ENCODE assay signal across 9 cellular contexts in the genomic region with DNA sequence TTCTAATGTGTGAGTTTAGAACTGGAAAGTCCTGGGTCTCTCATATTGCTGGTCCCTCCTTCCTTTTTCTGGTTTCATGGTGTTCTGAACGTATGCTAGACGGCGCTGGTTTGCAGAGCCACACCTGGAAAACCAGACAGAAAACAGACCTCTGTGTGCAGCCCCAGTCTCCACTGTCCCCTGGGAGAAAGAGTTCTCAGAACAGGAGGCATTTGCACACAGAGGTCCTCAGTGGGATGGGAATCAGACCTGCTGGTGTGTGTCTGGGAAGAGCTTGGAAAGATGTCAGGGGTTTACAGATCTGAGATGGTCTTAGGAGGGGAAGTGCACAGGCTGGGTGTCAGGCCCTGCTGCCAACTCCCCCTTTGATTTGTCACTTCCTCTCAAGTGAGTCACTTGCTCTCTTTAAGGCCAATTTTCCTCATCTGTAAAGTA. TPM values are rescaled to one million over a fixed set of nuclear protein-coding genes. Genes with fewer than 3 reads are reported as not detected.
DNase-seq lines count a peak whose midpoint lies in the region; ATAC-seq and TF ChIP-seq lines count a peak whose summit lies in the region.
"Had no signal": no experiment of that assay in that cellular context is flagged by ENCODE, and none has a peak within 500 bp of the region (broad histone marks: within the 10 kb centered on the region; RNA-seq: fewer than 3 reads in every experiment).

No MANE protein-coding gene starts in this region.

- TF ChIP-seq CTCF in IMR-90 (conservative IDR thresholded peaks at IDR 0.05; ENCODE audit: low read depth, low read length) (no peak), lung (IDR thresholded peaks at IDR 0.05; ENCODE audit: control extremely low read depth, extremely low read depth) (no peak)

- no peak for TF ChIP-seq POLR2A in IMR-90 (IDR thresholded peaks at IDR 0.05; ENCODE audit: low read depth, low read length)

- no peak overlapping the region for H3K18ac ChIP-seq in IMR-90 (ENCODE audit: low read depth, low read length)

- POLR2A ChIA-PET in IMR-90 (lab: Charles Lee; ENCODE audit: unreplicated experiment): no interaction called here
- POLR2A ChIA-PET in activated CD8-positive, alpha-beta T cell treated with anti-CD3 and anti-CD28 coated beads, Interleukin-2, amount 10 ng/mL, durations not matched to agents 7 days and 5 days (lab: Charles Lee): interaction anchor here (0.9 to 1.0 kb wide), 2 partner anchors 15 kb away, joined by 3 to 4 read pairs; a partner anchor contains a TSS

- H3K27me3 Mint-ChIP-seq in activated CD8-positive, alpha-beta T cell treated with anti-CD3 and anti-CD28 coated beads, Interleukin-2, amount 10 ng/mL, durations not matched to agents 7 days and 5 days (ENCODE audit: low read depth): peaks cover 2% of the 10 kb centered on the region

- peaks cover 25% of the 10 kb centered on the region for H3K4me1 Mint-ChIP-seq in activated CD8-positive, alpha-beta T cell treated with anti-CD3 and anti-CD28 coated beads, Interleukin-2, amount 10 ng/mL, durations not matched to agents 7 days and 5 days (ENCODE audit: low read depth)

- H3K56ac ChIP-seq in IMR-90 (ENCODE audit: extremely low read depth, insufficient read depth, low read length): no peak overlapping the region

- no peak overlapping the region for H3K4me3 ChIP-seq in IMR-90 (ENCODE audit: insufficient read depth, low read depth, low read length)
- H3K4me3 ChIP-seq in lung: no peak overlapping the region

- H2BK20ac ChIP-seq in IMR-90 (ENCODE audit: low read depth, low read length): no peak overlapping the region

- peaks cover 13% of the 10 kb centered on the region for H3K36me3 Mint-ChIP-seq in activated CD8-positive, alpha-beta T cell treated with anti-CD3 and anti-CD28 coated beads, Interleukin-2, amount 10 ng/mL, durations not matched to agents 7 days and 5 days (ENCODE audit: low read depth)

- no peak overlapping the region for H3K9ac ChIP-seq in IMR-90 (ENCODE audit: low read depth, low read length)

- no peak overlapping the region for H3K4ac ChIP-seq in IMR-90 (ENCODE audit: low read depth, low read length)

- DNase-seq in EH (ENCODE audit: low read depth): peak; percentile 55
- peak; percentile 52 for DNase-seq in IMR-90
- DNase-seq in activated CD8-positive, alpha-beta T cell treated with anti-CD3 and anti-CD28 coated beads, Interleukin-2, amount 10 ng/mL, durations not matched to agents 7 days and 5 days: no peak
- no peak for DNase-seq in lung (ENCODE audit: low spot score)
- DNase-seq in substantia nigra (lab: John Stamatoyannopoulos, UW): no peak
- DNase-seq in NCI-H2171 (lab: John Stamatoyannopoulos, UW): no peak
- DNase-seq: left colon had no signal

- no peaks in the 10 kb centered on the region for H4K20me1 ChIP-seq in IMR-90 (ENCODE audit: insufficient read depth, low read length)

- dilution Hi-C loops in IMR-90 (cut with HindIII; ENCODE audit: low sequenced_read_pairs, unreplicated experiment): no loop called here

- H2BK120ac ChIP-seq in IMR-90 (ENCODE audit: low read depth, low read length): 0 out of 2 replicates have a peak overlapping the region, but pooled peaks have one; percentile 19

- peak; percentile 17; the same call in 1 of the 2 replicates for ATAC-seq in IMR-90 (ENCODE audit: low read depth)
- peak; percentile 42 for ATAC-seq in activated CD8-positive, alpha-beta T cell treated with anti-CD3 and anti-CD28 coated beads, Interleukin-2, amount 10 ng/mL, durations not matched to agents 7 days and 5 days
- peak; percentile 34 for ATAC-seq in lung (ENCODE audit: insufficient read depth, low FRiP score)
- no peak for ATAC-seq in GM21737 (IDR thresholded peaks at IDR 0.05; ENCODE audit: unreplicated experiment)
- ATAC-seq in HG03135 (IDR thresholded peaks at IDR 0.05; ENCODE audit: unreplicated experiment): no peak
- ATAC-seq: left colon had no signal

- H3K79me1 ChIP-seq in IMR-90 (ENCODE audit: low read depth in 1 of 2, low read length in 2 of 2): no peaks in the 10 kb centered on the region

- CTCF ChIA-PET in IMR-90 (lab: Yijun Ruan, JAX): no interaction called here
- CTCF ChIA-PET in activated CD8-positive, alpha-beta T cell treated with anti-CD3 and anti-CD28 coated beads, Interleukin-2, amount 10 ng/mL, durations not matched to agents 7 days and 5 days (lab: Charles Lee): interaction anchor here (1.7 kb wide), 1 partner anchor 12 kb away, joined by 3 read pairs; no protein-coding TSS in a partner anchor

- WGBS in IMR-90 (ENCODE audit: extremely low coverage in 2 of 2, insufficient read length in 1 of 2), 2 experiments: no CpG with 5 or more reads among the region's 3 CpGs
- 34 to 77% methylated on average over 3 of the region's 3 CpGs for WGBS in lung, 2 donors

- peak overlapping the region; percentile 71 for H2AFZ ChIP-seq in IMR-90 (replicated peaks; ENCODE audit: low read length, poor library complexity)

- H4K91ac ChIP-seq in IMR-90 (ENCODE audit: insufficient read depth, low read depth, low read length): no peak overlapping the region

- no peak overlapping the region for H2BK15ac ChIP-seq in IMR-90 (ENCODE audit: low read depth, low read length)

- peaks cover 5% of the 10 kb centered on the region for H3K9me3 Mint-ChIP-seq in activated CD8-positive, alpha-beta T cell treated with anti-CD3 and anti-CD28 coated beads, Interleukin-2, amount 10 ng/mL, durations not matched to agents 7 days and 5 days (ENCODE audit: insufficient read depth)

- no peak overlapping the region for H3K23ac ChIP-seq in IMR-90 (ENCODE audit: low read depth, low read length)

- no peaks in the 10 kb centered on the region; the same call in 1 of the 2 replicates for H3K27me3 ChIP-seq in IMR-90 (ENCODE audit: control insufficient read depth, insufficient read depth, low read length)
- H3K27me3 ChIP-seq in lung (ENCODE audit: control insufficient read depth, insufficient read depth): no peaks in the 10 kb centered on the region

- no peak overlapping the region for H3K27ac ChIP-seq in IMR-90 (ENCODE audit: insufficient read depth, low read length)
- H3K27ac ChIP-seq in lung (ENCODE audit: low read depth in 1 of 2, low read length in 1 of 2): no peak overlapping the region
- H3K27ac ChIP-seq in substantia nigra (ENCODE audit: low read depth, low read length, poor library complexity, severe bottlenecking): no peak overlapping the region

- H3K27ac Mint-ChIP-seq in activated CD8-positive, alpha-beta T cell treated with anti-CD3 and anti-CD28 coated beads, Interleukin-2, amount 10 ng/mL, durations not matched to agents 7 days and 5 days: peak overlapping the region; percentile 79

- BruUV-seq in IMR-90 (replicated peaks; lab: Mats Ljungman, UMichigan): no TSS peak

- no peaks in the 10 kb centered on the region; the same call in 1 of the 2 replicates for H3K4me1 ChIP-seq in IMR-90 (ENCODE audit: control insufficient read depth, insufficient read depth, low read length)
- H3K4me1 ChIP-seq in lung (ENCODE audit: control insufficient read depth in 2 of 2, insufficient read depth in 2 of 2, low read length in 2 of 2): no peaks in the 10 kb centered on the region

- no peak overlapping the region for H2AK9ac ChIP-seq in IMR-90 (replicated peaks; ENCODE audit: low read depth, low read length, poor library complexity)

- H3K9me3 ChIP-seq in IMR-90 (ENCODE audit: control insufficient read depth, insufficient read depth, low read length) (peaks cover 7% of the 10 kb centered on the region; the same call in 1 of the 2 replicates), lung (ENCODE audit: control insufficient read depth in 2 of 2, insufficient read depth in 1 of 2, low read length in 1 of 2) (peaks cover 0 to 6% of the 10 kb centered on the region in 2 donors)

- H2BK5ac ChIP-seq in IMR-90 (ENCODE audit: low read depth, low read length, poor library complexity, severe bottlenecking): no peak overlapping the region

- H4K8ac ChIP-seq in IMR-90 (ENCODE audit: low read depth in 2 of 2, low read length in 2 of 2): no peak overlapping the region

- no peaks in the 10 kb centered on the region for H3K36me3 ChIP-seq in IMR-90 (ENCODE audit: control insufficient read depth, insufficient read depth, low read length)
- H3K36me3 ChIP-seq in lung (ENCODE audit: control insufficient read depth in 2 of 2, insufficient read depth in 2 of 2, low read length in 2 of 2): no peaks in the 10 kb centered on the region

- no peak overlapping the region for H4K5ac ChIP-seq in IMR-90 (ENCODE audit: low read depth, low read length)

- H3K4me2 ChIP-seq in IMR-90 (ENCODE audit: low read depth, low read length): no peak overlapping the region

- no peak overlapping the region for H2AK5ac ChIP-seq in IMR-90 (ENCODE audit: low read depth, low read length)

- TF ChIP-seq RAD21 in IMR-90 (IDR thresholded peaks at IDR 0.05; ENCODE audit: low read length): no peak

- H3K4me3 Mint-ChIP-seq in activated CD8-positive, alpha-beta T cell treated with anti-CD3 and anti-CD28 coated beads, Interleukin-2, amount 10 ng/mL, durations not matched to agents 7 days and 5 days: no peak overlapping the region

- H3K14ac ChIP-seq in IMR-90 (replicated peaks; ENCODE audit: low read depth, low read length): no peak overlapping the region; the same call in 1 of the 2 replicates

- no peaks in the 10 kb centered on the region for H3K9me1 ChIP-seq in IMR-90 (ENCODE audit: insufficient read depth, low read length)

- in situ Hi-C loops in IMR-90 (cut with MboI; ENCODE audit: low sequenced_read_pairs): no loop called here

- intact Hi-C loops in IMR-90 (cut with micrococcal nuclease): no loop called here

TF ChIP-seq in IMR-90, 13 proteins besides CTCF, POLR2A, EP300 and RAD21:
- no peak for TF ChIP-seq RFX5 (IDR thresholded peaks at IDR 0.05; ENCODE audit: low read depth, low read length)
- TF ChIP-seq, protein P1, sequence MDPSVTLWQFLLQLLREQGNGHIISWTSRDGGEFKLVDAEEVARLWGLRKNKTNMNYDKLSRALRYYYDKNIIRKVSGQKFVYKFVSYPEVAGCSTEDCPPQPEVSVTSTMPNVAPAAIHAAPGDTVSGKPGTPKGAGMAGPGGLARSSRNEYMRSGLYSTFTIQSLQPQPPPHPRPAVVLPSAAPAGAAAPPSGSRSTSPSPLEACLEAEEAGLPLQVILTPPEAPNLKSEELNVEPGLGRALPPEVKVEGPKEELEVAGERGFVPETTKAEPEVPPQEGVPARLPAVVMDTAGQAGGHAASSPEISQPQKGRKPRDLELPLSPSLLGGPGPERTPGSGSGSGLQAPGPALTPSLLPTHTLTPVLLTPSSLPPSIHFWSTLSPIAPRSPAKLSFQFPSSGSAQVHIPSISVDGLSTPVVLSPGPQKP (IDR thresholded peaks at IDR 0.05; ENCODE audit: borderline replicate concordance, low read depth, low read length): no peak

RNA-seq across cellular contexts. Expression of a gene that starts 14.9 kb away (rescaled TPM):
- total RNA-seq in IMR-90 (2012; rRNA removed) (0.90 and 1.4 TPM in 2 replicates), lung (10 to 100 TPM; 39.4 to 64.1 TPM)
- polyA plus RNA-seq in IMR-90 (2012; rRNA removed) (0.72 and 0.75 TPM in 2 replicates), lung (10 to 100 TPM; 15.6 to 22.4 TPM)
- 0.52 and 0.82 TPM in 2 replicates for polyA plus RNA-seq in IMR-90 (2012; cell fraction: cytosol; rRNA removed)
- 1.2 and 2.2 TPM in 2 replicates for polyA plus RNA-seq in IMR-90 (2012; cell fraction: nucleus; rRNA removed; ENCODE audit: low replicate concordance)
- 10 to 100 TPM; 86.5 to 87.0 TPM for total RNA-seq in activated CD8-positive, alpha-beta T cell treated with anti-CD3 and anti-CD28 coated beads, Interleukin-2, amount 10 ng/mL, durations not matched to agents 7 days and 5 days

Comparison
In these comparisons a context has a peak if more than half of its experiments do, and no peak if none do; other contexts are left out.
1. DNase-seq: peak in EH (single experiment) and IMR-90 (single experiment); none in activated CD8-positive, alpha-beta T cell treated with anti-CD3 and anti-CD28 coated beads, Interleukin-2, amount 10 ng/mL, durations not matched to agents 7 days and 5 days (single experiment), lung (single experiment), substantia nigra (0 of 49) and NCI-H2171 (single experiment).
2. ATAC-seq: peak in IMR-90 (single experiment), activated CD8-positive, alpha-beta T cell treated with anti-CD3 and anti-CD28 coated beads, Interleukin-2, amount 10 ng/mL, durations not matched to agents 7 days and 5 days (single experiment) and lung (single experiment); none in GM21737 (single experiment) and HG03135 (single experiment).
3. RNA of a gene that starts 14.9 kb away (total RNA-seq): 86.5 to 87.0 TPM in activated CD8-positive, alpha-beta T cell treated with anti-CD3 and anti-CD28 coated beads, Interleukin-2, amount 10 ng/mL, durations not matched to agents 7 days and 5 days and 39.4 to 64.1 TPM in lung; 0.90 to 1.4 TPM in IMR-90; every median in the first group is over 10 times any median in the second.